Comparison of ENCODE assay signal across 16 cellular contexts in genomic region chr1:169103002-169103401, GRCh38. TPM values are rescaled to one million over a fixed set of nuclear protein-coding genes. Genes with fewer than 3 reads are reported as not detected.
DNase-seq lines count a peak whose midpoint lies in the region; ATAC-seq and TF ChIP-seq lines count a peak whose summit lies in the region.
"Had no signal": no experiment of that assay in that cellular context is flagged by ENCODE, and none has a peak within 500 bp of the region (broad histone marks: within the 10 kb centered on the region; RNA-seq: fewer than 3 reads in every experiment).

No MANE protein-coding gene starts in this region.

- intact Hi-C loops in ascending aorta (cut with DNase I) = loop anchor here (10.0 kb wide), 2 partner anchors 758 to 878 kb away; partner anchors contain the start of gene SFT2D2
- intact Hi-C loops in left lung (cut with DNase I) = no loop called here
- intact Hi-C loops in sigmoid colon (cut with DNase I) = loop anchor here (5.0 to 10.0 kb wide), 3 partner anchors 336 to 878 kb away; partner anchors contain the start of gene SFT2D2

- no peak for DNase-seq in GM23248
- no peak for DNase-seq in ascending aorta (ENCODE audit: low spot score in 2 of 2)
- DNase-seq in left lung = no peak
- no peak for DNase-seq in sigmoid colon
- DNase-seq in osteocyte (ENCODE audit: extremely low spot score, unreplicated experiment) = no peak
- no peak for DNase-seq in activated CD4-positive, alpha-beta T cell treated with anti-CD3 and anti-CD28 coated beads for 48 hours
- DNase-seq in GM03348 (ENCODE audit: low spot score) = no peak
- DNase-seq: activated CD8-positive, alpha-beta memory T cell treated with anti-CD3 and anti-CD28 coated beads, Interleukin-2, amount 10 ng/mL, durations not matched to agents 7 days and 5 days; activated naive CD4-positive, alpha-beta T cell; effector CD4-positive, alpha-beta T cell; stimulated activated CD4-positive, alpha-beta T cell treated with anti-CD3 and anti-CD28 coated beads, Interleukin-2, amount 100 ng/mL, for 24 hours; T-helper 2 cell; tibial artery had no signal

- no peaks in the 10 kb centered on the region for H3K36me3 Mint-ChIP-seq in osteocyte (ENCODE audit: unreplicated experiment)
- H3K36me3 Mint-ChIP-seq: activated CD8-positive, alpha-beta memory T cell treated with anti-CD3 and anti-CD28 coated beads, Interleukin-2, amount 10 ng/mL, durations not matched to agents 7 days and 5 days had no signal

- TF ChIP-seq POLR2A in sigmoid colon (IDR thresholded peaks at IDR 0.05) = no peak

- in situ Hi-C loops in GM23248 (cut with MboI) = loop anchor here (25.0 kb wide), 1 partner anchor 666 kb away; no protein-coding TSS in a partner anchor

- no peak for ATAC-seq in left lung
- no peak for ATAC-seq in HG03159 (IDR thresholded peaks at IDR 0.05; ENCODE audit: unreplicated experiment)
- ATAC-seq: activated CD8-positive, alpha-beta memory T cell treated with anti-CD3 and anti-CD28 coated beads, Interleukin-2, amount 10 ng/mL, durations not matched to agents 7 days and 5 days; GM23338 had no signal

- no peak for TF ChIP-seq CTCF in ascending aorta (IDR thresholded peaks at IDR 0.05)
- TF ChIP-seq CTCF in left lung (IDR thresholded peaks at IDR 0.05) = no peak
- TF ChIP-seq CTCF in sigmoid colon (IDR thresholded peaks at IDR 0.05) = no peak
- no peak for TF ChIP-seq CTCF in osteocyte (IDR thresholded peaks at IDR 0.05)

- no peaks in the 10 kb centered on the region; the same call in 1 of the 2 replicates for H3F3A ChIP-seq in GM23248 (ENCODE audit: insufficient read depth)

- no peak overlapping the region for H3K27ac ChIP-seq in GM23248
- H3K27ac ChIP-seq in ascending aorta = peak overlapping the region; percentile 21 to 35
- peak overlapping the region; percentile 59 to 73 for H3K27ac ChIP-seq in left lung
- peak overlapping the region; percentile 59 to 97 (median 82) for H3K27ac ChIP-seq in sigmoid colon
- H3K27ac ChIP-seq: tibial artery had no signal

- H3K27me3 ChIP-seq in GM23248 (replicated peaks; ENCODE audit: insufficient read depth) = 0 out of 2 replicates have a peak, but pooled peaks cover 4% of the 10 kb centered on the region
- no peaks in the 10 kb centered on the region for H3K27me3 ChIP-seq in ascending aorta
- H3K27me3 ChIP-seq in left lung = peaks cover 0 to 43% of the 10 kb centered on the region in 2 donors
- no peaks in the 10 kb centered on the region for H3K27me3 ChIP-seq in sigmoid colon
- H3K27me3 ChIP-seq: tibial artery had no signal

- peaks cover 9% of the 10 kb centered on the region for H3K79me2 ChIP-seq in GM23248 (ENCODE audit: insufficient read depth)

- no peak overlapping the region for H3K9ac ChIP-seq in GM23248

- H3K4me3 ChIP-seq in GM23248 = no peak overlapping the region
- no peak overlapping the region for H3K4me3 ChIP-seq in ascending aorta
- H3K4me3 ChIP-seq in left lung = peak overlapping the region in 1 of 2 donors; percentile 8
- H3K4me3 ChIP-seq in sigmoid colon = no peak overlapping the region
- H3K4me3 ChIP-seq: GM23338, MG63, tibial artery had no signal

- H3K4me1 Mint-ChIP-seq in osteocyte (ENCODE audit: unreplicated experiment) = peaks cover 15% of the 10 kb centered on the region

- 59 to 65% methylated on average over 5 of the region's 5 CpGs for WGBS in GM23248 (ENCODE audit: low coverage in 1 of 2, low lambda C conversion rate in 2 of 2, missing lambda C conversion rate in 2 of 2), 2 experiments
- 17 to 74% methylated on average over 5 of the region's 5 CpGs for WGBS in sigmoid colon, 2 donors

- H3K27me3 Mint-ChIP-seq in osteocyte (ENCODE audit: unreplicated experiment) = no peaks in the 10 kb centered on the region

- H3K4me3 Mint-ChIP-seq in osteocyte (ENCODE audit: unreplicated experiment) = no peak overlapping the region
- H3K4me3 Mint-ChIP-seq: activated CD8-positive, alpha-beta memory T cell treated with anti-CD3 and anti-CD28 coated beads, Interleukin-2, amount 10 ng/mL, durations not matched to agents 7 days and 5 days; GM23338 had no signal

- no peaks in the 10 kb centered on the region for H4K20me1 ChIP-seq in GM23248 (ENCODE audit: insufficient read depth)

- no peak overlapping the region for H2AFZ ChIP-seq in GM23248
- H2AFZ ChIP-seq: GM23338 had no signal

- H3K4me1 ChIP-seq in GM23248 (ENCODE audit: insufficient read depth) (peaks cover 12% of the 10 kb centered on the region), ascending aorta (peaks cover 2 to 5% of the 10 kb centered on the region in 2 donors), left lung (peaks cover 0 to 26% of the 10 kb centered on the region in 2 donors), sigmoid colon (peaks cover 0 to 30% (median 24%) of the 10 kb centered on the region in 4 donors)

- no peaks in the 10 kb centered on the region for H3K9me2 ChIP-seq in GM23248 (ENCODE audit: insufficient read depth)

- no peaks in the 10 kb centered on the region for H3K9me3 ChIP-seq in GM23248 (ENCODE audit: low read depth)
- H3K9me3 ChIP-seq in ascending aorta = no peaks in the 10 kb centered on the region
- H3K9me3 ChIP-seq in left lung = no peaks in the 10 kb centered on the region
- no peaks in the 10 kb centered on the region for H3K9me3 ChIP-seq in sigmoid colon
- H3K9me3 ChIP-seq: MG63, tibial artery had no signal

- H3K4me2 ChIP-seq in GM23248 (ENCODE audit: unreplicated experiment) = peak overlapping the region; percentile 28
- H3K4me2 ChIP-seq: GM23338 had no signal

- no peaks in the 10 kb centered on the region for H3K36me3 ChIP-seq in GM23248 (ENCODE audit: low read depth)
- no peaks in the 10 kb centered on the region for H3K36me3 ChIP-seq in ascending aorta
- H3K36me3 ChIP-seq in left lung = no peaks in the 10 kb centered on the region
- no peaks in the 10 kb centered on the region for H3K36me3 ChIP-seq in sigmoid colon
- H3K36me3 ChIP-seq: MG63, tibial artery had no signal

- no peaks in the 10 kb centered on the region for H3K9me3 Mint-ChIP-seq in osteocyte (ENCODE audit: unreplicated experiment)

- no peak overlapping the region for H3K27ac Mint-ChIP-seq in osteocyte (ENCODE audit: unreplicated experiment)
- H3K27ac Mint-ChIP-seq: activated CD8-positive, alpha-beta memory T cell treated with anti-CD3 and anti-CD28 coated beads, Interleukin-2, amount 10 ng/mL, durations not matched to agents 7 days and 5 days; GM23338 had no signal

- no peak for TF ChIP-seq EP300 in sigmoid colon (IDR thresholded peaks at IDR 0.05)

RNA-seq across cellular contexts. Expression of gene ATP1B1, which starts 3.5 kb away (rescaled TPM):
- total RNA-seq in GM23248 (2014; rRNA removed; shearing (Covaris generic)) = 6.9 and 9.4 TPM in 2 replicates
- 15.2 and 16.1 TPM in 2 replicates for polyA plus RNA-seq in GM23248 (2016; fragmentation: Nextera tagmentation; extraction: Ambion mirVana)
- total RNA-seq in ascending aorta = 3.5 TPM
- 100 to 1,000 TPM; 288 to 295 TPM for total RNA-seq in left lung
- total RNA-seq in sigmoid colon = 100 to 1,000 TPM in 3 of 4 donors, 10 to 100 TPM in 1; 92.4 to 118 (median 109) TPM
- polyA plus RNA-seq in sigmoid colon = 100 to 1,000 TPM in 1 of 3 donors, 10 to 100 TPM in 2; 54.7 to 259 (median 79.1) TPM
- 42.0 and 45.5 TPM in 2 replicates for total RNA-seq in osteocyte

Comparison
In these comparisons a context has a peak if more than half of its experiments do, and no peak if none do; other contexts are left out.
1. intact Hi-C loops: an anchor here in ascending aorta (10.0 kb wide) and sigmoid colon (5.0 to 10.0 kb wide); none called in left lung.